Comparison of ENCODE assay signal across 12 cellular contexts in the genomic region with DNA sequence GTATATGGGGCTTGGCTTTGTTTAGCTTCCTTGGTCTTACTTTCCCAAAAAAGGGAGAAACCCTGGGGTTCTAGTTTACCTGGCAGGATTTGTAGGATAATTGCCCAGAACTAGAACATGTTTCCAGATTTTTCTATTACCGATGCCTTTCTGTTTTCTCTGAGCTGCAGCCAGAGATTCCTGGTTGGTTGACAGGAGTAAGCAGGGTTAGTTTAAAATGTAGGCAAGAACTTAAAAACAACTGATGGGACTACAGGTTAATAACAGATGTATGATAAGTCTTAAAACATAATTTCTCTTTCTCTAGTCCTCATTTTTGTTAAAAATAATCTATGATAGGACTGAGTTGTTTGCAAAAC. TPM values are rescaled to one million over a fixed set of nuclear protein-coding genes. Genes with fewer than 3 reads are reported as not detected.
DNase-seq lines count a peak whose midpoint lies in the region; ATAC-seq, FAIRE-seq and TF ChIP-seq lines count a peak whose summit lies in the region.
"Had no signal": no experiment of that assay in that cellular context is flagged by ENCODE, and none has a peak within 500 bp of the region (broad histone marks: within the 10 kb centered on the region; RNA-seq: fewer than 3 reads in every experiment).

No MANE protein-coding gene starts in this region.

- H3K23ac ChIP-seq in mesenchymal stem cell (ENCODE audit: low read length in 2 of 2), result no peak overlapping the region

- H3K4ac ChIP-seq in mesenchymal stem cell (ENCODE audit: low read depth in 1 of 2, low read length in 2 of 2), result no peak overlapping the region

- no peak overlapping the region for H3K18ac ChIP-seq in mesenchymal stem cell (ENCODE audit: low read depth in 1 of 2, low read length in 2 of 2)

- 100% methylated on average over 1 of the region's 1 CpG for WGBS in mesenchymal stem cell
- WGBS in stomach, 5 donors, result 17 to 57% (median 29%) methylated on average over 1 of the region's 1 CpG

- FAIRE-seq in GM12891 (lab: Jason Lieb, UNC), result peak; percentile 16

- H2BK15ac ChIP-seq in mesenchymal stem cell (ENCODE audit: low read depth, poor library complexity, severe bottlenecking), result no peak overlapping the region

- H3K36me3 ChIP-seq in mesenchymal stem cell (ENCODE audit: control insufficient read depth in 1 of 2, insufficient read depth in 2 of 2, low read depth in 1 of 2, low read length in 2 of 2) (peaks cover 23 to 61% of the 10 kb centered on the region in 2 experiments), stomach (peaks cover 9 to 66% (median 37%) of the 10 kb centered on the region in 4 donors), colonic mucosa (no peaks in the 10 kb centered on the region)

- no peaks in the 10 kb centered on the region for H3K9me3 ChIP-seq in mesenchymal stem cell (ENCODE audit: control insufficient read depth, low read length)
- no peaks in the 10 kb centered on the region for H3K9me3 ChIP-seq in stomach
- no peaks in the 10 kb centered on the region for H3K9me3 ChIP-seq in colonic mucosa

- no peak for TF ChIP-seq CTCF in stomach (IDR thresholded peaks at IDR 0.05)
- TF ChIP-seq CTCF in colonic mucosa (IDR thresholded peaks at IDR 0.05), result no peak

- no peak for TF ChIP-seq EP300 in stomach (IDR thresholded peaks at IDR 0.05)

- H3K4me3 ChIP-seq in mesenchymal stem cell (ENCODE audit: insufficient read depth in 1 of 2, low read depth in 1 of 2, low read length in 2 of 2) (peak overlapping the region in 1 of 2 experiments; percentile 35), stomach (no peak overlapping the region), colonic mucosa (no peak overlapping the region)

- no peak overlapping the region for H4K91ac ChIP-seq in mesenchymal stem cell (ENCODE audit: low read length)

- peak overlapping the region; percentile 22 for H3K27ac ChIP-seq in angular gyrus (ENCODE audit: low read depth, low read length)
- H3K27ac ChIP-seq in mesenchymal stem cell (ENCODE audit: low read length, poor library complexity, severe bottlenecking), result peak overlapping the region; percentile 89
- peak overlapping the region in 3 of 5 donors; percentile 58 to 67 (median 67) for H3K27ac ChIP-seq in stomach
- H3K27ac ChIP-seq in colonic mucosa, result no peak overlapping the region

- no peak for ATAC-seq in HG03139 (IDR thresholded peaks at IDR 0.05; ENCODE audit: unreplicated experiment)
- ATAC-seq in GM18517 (IDR thresholded peaks at IDR 0.05; ENCODE audit: unreplicated experiment), result no peak
- ATAC-seq: activated T-cell treated with anti-CD3 and anti-CD28 coated beads, Interleukin-2, amount 50 U/mL, for 72 hours had no signal

- H2AFZ ChIP-seq in mesenchymal stem cell (ENCODE audit: low read depth, low read length), result no peak overlapping the region

- DNase-seq in GM12891 (ENCODE audit: insufficient read length, low spot score) (no peak), mesenchymal stem cell (no peak), stomach (no peak), NCI-H1105 treated with DMSO at 0.1 percent for 48 hours (lab: John Stamatoyannopoulos, UW) (no peak), colonic mucosa (no peak)
- DNase-seq: activated T-cell treated with anti-CD3 and anti-CD28 coated beads, Interleukin-2, amount 50 U/mL, for 72 hours; CD4-positive, alpha-beta memory T cell; NCI-H1694; stimulated activated CD4-positive, alpha-beta T cell treated with anti-CD3 and anti-CD28 coated beads, Interleukin-2, amount 100 ng/mL, for 48 hours had no signal

- H3K79me1 ChIP-seq in mesenchymal stem cell (replicated peaks; ENCODE audit: low read length, poor library complexity, severe bottlenecking), result peaks cover 12% of the 10 kb centered on the region

- H3K4me2 ChIP-seq in mesenchymal stem cell (ENCODE audit: low read length, poor library complexity, severe bottlenecking), result no peak overlapping the region

- no peak overlapping the region for H2BK120ac ChIP-seq in mesenchymal stem cell (ENCODE audit: low read depth, low read length)

- H2BK5ac ChIP-seq in mesenchymal stem cell (ENCODE audit: low read depth, low read length, poor library complexity, severe bottlenecking), result no peak overlapping the region

- intact Hi-C loops in stomach (cut with DNase I; ENCODE audit: low total_unique reads) (no loop called here), colonic mucosa (cut with DNase I) (no loop called here)

- H3K9ac ChIP-seq in mesenchymal stem cell (ENCODE audit: low read length), result peak overlapping the region; percentile 77
- no peak overlapping the region for H3K9ac ChIP-seq in colonic mucosa (ENCODE audit: low read depth in 2 of 2, low read length in 2 of 2)

- no peak overlapping the region for H2BK12ac ChIP-seq in mesenchymal stem cell (ENCODE audit: low read length in 2 of 2)

- no peak overlapping the region for H4K8ac ChIP-seq in mesenchymal stem cell (ENCODE audit: low read length)

- H3K4me1 ChIP-seq in mesenchymal stem cell (ENCODE audit: control insufficient read depth, insufficient read depth, low read depth, low read length) (peaks cover 6% of the 10 kb centered on the region), stomach (peaks cover 11 to 26% (median 19%) of the 10 kb centered on the region in 4 donors), colonic mucosa (no peaks in the 10 kb centered on the region)

- peak overlapping the region; percentile 94 for H2AK5ac ChIP-seq in mesenchymal stem cell (ENCODE audit: low read length, severe bottlenecking)

- H3K27me3 ChIP-seq in mesenchymal stem cell (ENCODE audit: control insufficient read depth in 1 of 2, insufficient read depth in 1 of 2, low read length in 2 of 2) (no peaks in the 10 kb centered on the region), stomach (no peaks in the 10 kb centered on the region), colonic mucosa (no peaks in the 10 kb centered on the region)

- no peak overlapping the region for H3K14ac ChIP-seq in mesenchymal stem cell (ENCODE audit: low read length in 2 of 2)

- no peak for TF ChIP-seq POLR2A in GM12891 (IDR thresholded peaks at IDR 0.05; ENCODE audit: low read depth, low read length)
- TF ChIP-seq POLR2A in stomach (IDR thresholded peaks at IDR 0.05), result no peak

TF ChIP-seq in GM12891, 5 proteins besides CTCF, POLR2A, EP300 and RAD21:
- TF ChIP-seq POLR2AphosphoS5 (IDR thresholded peaks at IDR 0.05; ENCODE audit: low read depth, low read length), result no peak
- no peak for TF ChIP-seq TAF1 (IDR thresholded peaks at IDR 0.05; ENCODE audit: low read depth, low read length)
- TF ChIP-seq PAX5 (IDR thresholded peaks at IDR 0.05; ENCODE audit: insufficient read depth, low read length, severe bottlenecking), result no peak
- no peak for TF ChIP-seq POU2F2 (IDR thresholded peaks at IDR 0.05; ENCODE audit: low read depth, low read length)
- TF ChIP-seq SPI1 (IDR thresholded peaks at IDR 0.05; ENCODE audit: low read depth, low read length), result no peak

RNA-seq across cellular contexts. Expression of a gene that starts 38.9 kb away (rescaled TPM):
- 4.5 TPM for polyA plus RNA-seq in GM12891 (2012; ENCODE audit: low read depth, missing spikeins)
- polyA plus RNA-seq in mesenchymal stem cell (2013, experiment 1 of 2), result 9.3 TPM
- polyA plus RNA-seq in mesenchymal stem cell (2013, experiment 2 of 2), result 8.6 TPM
- total RNA-seq in stomach (10 to 100 TPM in 2 of 5 donors, 1 to 10 TPM in 3; 1.2 to 23.1 (median 4.9) TPM), colonic mucosa (10 to 100 TPM; 20.3 to 20.4 TPM)
- polyA plus RNA-seq in stomach, result 1 to 10 TPM; 4.7 to 7.9 (median 7.0) TPM

RNA-seq across cellular contexts. Expression of a gene that starts 48.6 kb away (rescaled TPM):
- polyA plus RNA-seq in GM12891 (2012; ENCODE audit: low read depth, missing spikeins), result 51.1 TPM
- 99.3 TPM for polyA plus RNA-seq in mesenchymal stem cell (2013, experiment 1 of 2)
- 95.9 TPM for polyA plus RNA-seq in mesenchymal stem cell (2013, experiment 2 of 2)
- total RNA-seq in stomach (100 to 1,000 TPM in 2 of 5 donors, 10 to 100 TPM in 3; 40.8 to 193 (median 58.4) TPM), colonic mucosa (100 to 1,000 TPM; 258 to 324 TPM)
- 100 to 1,000 TPM in 1 of 3 donors, 10 to 100 TPM in 2; 67.3 to 113 (median 94.3) TPM for polyA plus RNA-seq in stomach
